8 cellular contexts compared by ENCODE assay signal in the genomic region with DNA sequence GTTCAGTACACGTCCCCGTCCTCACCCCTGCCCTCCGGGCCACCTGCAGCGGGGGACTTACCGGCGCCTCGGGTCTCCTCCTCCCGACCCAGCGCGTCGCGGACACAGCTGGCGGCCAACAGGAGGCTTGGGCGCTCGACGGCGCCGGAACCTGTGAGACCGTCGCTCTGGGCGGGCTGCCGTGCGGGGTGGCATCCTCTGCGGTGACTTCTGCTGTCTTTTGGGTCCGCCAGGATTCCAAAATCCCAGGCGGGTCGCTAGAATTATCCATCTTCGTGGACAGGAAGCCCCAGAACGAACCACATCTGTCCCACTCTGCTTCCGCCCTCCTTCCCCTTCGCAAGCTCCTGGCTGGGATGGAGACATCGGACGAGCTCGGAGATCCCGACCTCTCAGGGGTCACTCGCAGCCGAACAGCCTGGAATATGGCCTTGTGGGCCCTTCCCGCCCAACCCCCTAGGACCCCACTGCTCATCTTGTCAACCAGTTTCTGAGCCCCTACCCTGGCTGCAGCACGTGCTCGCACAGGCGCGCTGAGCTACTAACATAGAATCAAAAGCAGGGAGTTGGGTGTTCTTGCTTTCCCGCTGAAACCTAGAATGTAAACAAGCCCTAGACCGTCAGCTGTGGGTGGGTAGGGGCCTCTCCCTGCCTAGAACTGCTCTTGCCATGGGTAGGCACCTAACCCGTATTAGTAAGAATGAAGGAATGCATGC. TPM values are rescaled to one million over a fixed set of nuclear protein-coding genes. Genes with fewer than 3 reads are reported as not detected.
A peak's percentile ranks its signal among the peaks of the same experiment; 100 is the strongest.
DNase-seq lines count a peak whose midpoint lies in the region; ATAC-seq, FAIRE-seq and TF ChIP-seq lines count a peak whose summit lies in the region.

No MANE protein-coding gene starts in this region.

- TF ChIP-seq RAD21 in HepG2 (CRISPR knock-in tag; IDR thresholded peaks at IDR 0.05), result no peak

- H4K20me1 ChIP-seq in HepG2 (ENCODE audit: insufficient read depth, low read length), result no peaks in the 10 kb centered on the region

- no peak overlapping the region for H2AFZ ChIP-seq in HepG2 (ENCODE audit: low read length)

- ATAC-seq in GM21619 (IDR thresholded peaks at IDR 0.05; ENCODE audit: unreplicated experiment), result peak; percentile 15
- peak; percentile 14 for ATAC-seq in HepG2

- H3K36me3 ChIP-seq in HepG2 (replicated peaks in 1 of 2; ENCODE audit: control insufficient read depth in 1 of 2, insufficient read depth in 2 of 2, low read length in 2 of 2) (no peaks in the 10 kb centered on the region), suprapubic skin (no peaks in the 10 kb centered on the region)

- H3K4me3 ChIP-seq in astrocyte of the spinal cord (ENCODE audit: low read depth, low read length) (peak overlapping the region; percentile 74), HepG2 (replicated peaks in 1 of 3; ENCODE audit: insufficient read depth in 1 of 3, low read depth in 2 of 3, low read length in 3 of 3) (peak overlapping the region; percentile 54 to 90 (median 88)), suprapubic skin (peak overlapping the region; percentile 84)

- DNase-seq in Calu3 (no peak), NCI-H69 (lab: John Stamatoyannopoulos, UW) (peak; percentile 77), astrocyte of the spinal cord (ENCODE audit: low read depth, low spot score) (no peak), HepG2 (ENCODE audit: low spot score) (no peak), suprapubic skin (ENCODE audit: low spot score in 2 of 2) (no peak), GM19239 (ENCODE audit: insufficient read length, low spot score) (no peak), D721Med (ENCODE audit: insufficient read length, low spot score) (no peak)

- no peaks in the 10 kb centered on the region for H3K9me3 Mint-ChIP-seq in Calu3 (ENCODE audit: low read depth, unreplicated experiment)

- H3K9me3 ChIP-seq in HepG2 (ENCODE audit: low read length) (no peaks in the 10 kb centered on the region), suprapubic skin (no peaks in the 10 kb centered on the region)

- POLR2A ChIA-PET in HepG2 (lab: Yijun Ruan, JAX), result interaction anchor here (0.6 to 3.5 kb wide), 7 partner anchors 11 to 437 kb away, joined by 3 to 23 read pairs (median 4); a partner anchor contains a TSS

- BruUV-seq in Calu3 (replicated peaks; lab: Mats Ljungman, UMichigan) (TSS peak; percentile 75), HepG2 (replicated peaks; lab: Mats Ljungman, UMichigan) (TSS peak; percentile 81)

- peaks cover 46% of the 10 kb centered on the region for H3K4me1 ChIP-seq in HepG2 (ENCODE audit: insufficient read depth, low read length)
- H3K4me1 ChIP-seq in suprapubic skin, result peaks cover 24% of the 10 kb centered on the region

- CTCF ChIA-PET in Calu3 (lab: Charles Lee) (interaction anchor here (0.6 to 1.5 kb wide), 2 partner anchors 10 to 351 kb away, joined by 3 to 13 read pairs; no protein-coding TSS in a partner anchor), HepG2 (lab: Yijun Ruan, JAX; ENCODE audit: low intra/inter-chr PET ratio, low total read pairs) (no interaction called here)

- H3K9ac ChIP-seq in HepG2 (ENCODE audit: insufficient read depth, low read depth, low read length), result peak overlapping the region; percentile 79

- H3K79me2 ChIP-seq in HepG2 (ENCODE audit: insufficient read depth, low read length), result no peaks in the 10 kb centered on the region

- FAIRE-seq in HepG2 (lab: Jason Lieb, UNC), result no peak
- no peak for FAIRE-seq in GM19239 (lab: Jason Lieb, UNC)
- no peak for FAIRE-seq in D721Med (lab: Jason Lieb, UNC)

- H3K27me3 Mint-ChIP-seq in Calu3 (ENCODE audit: unreplicated experiment), result no peaks in the 10 kb centered on the region

- TF ChIP-seq CTCF in Calu3 (IDR thresholded peaks at IDR 0.05; ENCODE audit: unreplicated experiment), result no peak
- TF ChIP-seq CTCF in astrocyte of the spinal cord (IDR thresholded peaks at IDR 0.05; ENCODE audit: low read depth, low read length), result no peak
- no peak for TF ChIP-seq CTCF in HepG2 (CRISPR knock-in tag; IDR thresholded peaks at IDR 0.05)
- no peak for TF ChIP-seq CTCF in suprapubic skin (IDR thresholded peaks at IDR 0.05)
- no peak for TF ChIP-seq CTCF in D721Med (IDR thresholded peaks at IDR 0.05; ENCODE audit: insufficient read depth, missing control alignments)

- intact Hi-C loops in Calu3 (cut with micrococcal nuclease; ENCODE audit: unreplicated experiment), result no loop called here
- intact Hi-C loops in HepG2 (cut with micrococcal nuclease; ENCODE audit: unreplicated experiment), result loop anchor here (2.0 to 5.0 kb wide), 2 partner anchors 166 to 375 kb away; no protein-coding TSS in a partner anchor

- in situ Hi-C loops in astrocyte of the spinal cord (cut with HindIII; ENCODE audit: low sequenced_read_pairs), result no loop called here
- in situ Hi-C loops in HepG2 (cut with HindIII; ENCODE audit: extremely low pct_ligation_motif_present, low pct_unique_long_range_greater_than_20kb), result loop anchor here (25.0 kb wide), 1 partner anchor 369 kb away; no protein-coding TSS in a partner anchor

- H3K27ac Mint-ChIP-seq in Calu3 (ENCODE audit: unreplicated experiment), result peak overlapping the region; percentile 6

- H3K36me3 Mint-ChIP-seq in Calu3 (ENCODE audit: insufficient read depth, unreplicated experiment), result peaks cover 29% of the 10 kb centered on the region

- TF ChIP-seq POLR2A in HepG2 (IDR thresholded peaks at IDR 0.05; ENCODE audit: insufficient read depth in 1 of 2, low read depth in 2 of 2, low read length in 2 of 2) (no peak), suprapubic skin (IDR thresholded peaks at IDR 0.05) (no peak)

- WGBS in HepG2 (ENCODE audit: low lambda C conversion rate), result 30% methylated on average over 9 of the region's 45 CpGs
- WGBS in suprapubic skin, result 35% methylated on average over 26 of the region's 45 CpGs

- no peak for TF ChIP-seq EP300 in HepG2 (IDR thresholded peaks at IDR 0.05; ENCODE audit: low read depth in 2 of 2, low read length in 2 of 2)
- no peak for TF ChIP-seq EP300 in HepG2 (CRISPR knock-in tag; IDR thresholded peaks at IDR 0.05; ENCODE audit: borderline replicate concordance)
- TF ChIP-seq EP300 in suprapubic skin (IDR thresholded peaks at IDR 0.05), result no peak

- peak overlapping the region; percentile 85 for H3K4me3 Mint-ChIP-seq in Calu3 (ENCODE audit: low read depth, unreplicated experiment)

- H3K27me3 ChIP-seq in HepG2 (ENCODE audit: control insufficient read depth in 1 of 2, insufficient read depth in 2 of 2, low read length in 2 of 2) (no peaks in the 10 kb centered on the region), suprapubic skin (peaks cover 4% of the 10 kb centered on the region)

- H3K4me2 ChIP-seq in HepG2 (ENCODE audit: low read depth, low read length), result peak overlapping the region; percentile 88

- H3K4me1 Mint-ChIP-seq in Calu3 (ENCODE audit: low read depth, unreplicated experiment), result peaks cover 13% of the 10 kb centered on the region

- H3K27ac ChIP-seq in HepG2 (ENCODE audit: extremely low read length, insufficient read depth, low read length), result peak overlapping the region; percentile 78
- peak overlapping the region; percentile 89 for H3K27ac ChIP-seq in suprapubic skin

RNA-seq across cellular contexts. Expression of a gene that starts 0.9 kb away (rescaled TPM):
- total RNA-seq in Calu3 (2022) (13.1 and 16.1 TPM in 2 replicates), HepG2 (2016; rRNA removed; fragmentation: Illumina TruSeq; extraction: Trizol) (9.0 and 11.9 TPM in 2 replicates), suprapubic skin (10 to 100 TPM; 13.9 to 34.8 (median 27.0) TPM)
- total RNA-seq in HepG2 (2016; cell fraction: cytosol; rRNA removed; fragmentation: Illumina TruSeq; extraction: Trizol; ENCODE audit: low read depth), result 16.8 and 18.3 TPM in 2 replicates
- 10.2 and 12.7 TPM in 2 replicates for total RNA-seq in HepG2 (2016; cell fraction: insoluble cytoplasmic fraction; rRNA removed; fragmentation: Illumina TruSeq; extraction: Trizol)
- 20.1 and 23.6 TPM in 2 replicates for total RNA-seq in HepG2 (2016; cell fraction: membrane; rRNA removed; fragmentation: Illumina TruSeq; extraction: Trizol)
- total RNA-seq in HepG2 (2016; cell fraction: nucleus; rRNA removed; fragmentation: Illumina TruSeq; extraction: Trizol), result 8.5 and 10.1 TPM in 2 replicates
- polyA plus RNA-seq in HepG2 (2011; rRNA removed), result 4.3 and 4.8 TPM in 2 replicates
- polyA plus RNA-seq in HepG2 (2011; cell fraction: cytosol; rRNA removed), result 3.3 and 4.3 TPM in 2 replicates
- polyA plus RNA-seq in HepG2 (2011; cell fraction: nucleus; rRNA removed), result 2.8 and 3.5 TPM in 2 replicates
- 1.4 and 3.0 TPM in 2 replicates for polyA plus RNA-seq in HepG2 (2012)
- 10.2 and 16.4 TPM in 2 replicates for polyA plus RNA-seq in HepG2 (2016; cell fraction: cytosol; fragmentation: Illumina TruSeq; extraction: Trizol; ENCODE audit: low read depth)
- 8.3 and 11.1 TPM in 2 replicates for polyA plus RNA-seq in HepG2 (2016; cell fraction: insoluble cytoplasmic fraction; fragmentation: Illumina TruSeq; extraction: Trizol; ENCODE audit: low read depth)
- polyA plus RNA-seq in HepG2 (2016; cell fraction: membrane; fragmentation: Illumina TruSeq; extraction: Trizol; ENCODE audit: low read depth), result 17.2 and 19.6 TPM in 2 replicates
- 6.8 and 8.9 TPM in 2 replicates for polyA plus RNA-seq in HepG2 (2016; cell fraction: nucleus; fragmentation: Illumina TruSeq; extraction: Trizol; ENCODE audit: insufficient read depth, low read depth)
- 1.9 and 10.3 TPM in 2 replicates for polyA minus RNA-seq in HepG2 (2011; rRNA and poly(A)+ RNA removed; ENCODE audit: low replicate concordance)
- 1.4 and 3.9 TPM in 2 replicates for polyA minus RNA-seq in HepG2 (2011; cell fraction: cytosol; rRNA and poly(A)+ RNA removed)
- polyA minus RNA-seq in HepG2 (2011; cell fraction: nucleus; rRNA and poly(A)+ RNA removed), result 4.5 and 7.2 TPM in 2 replicates

RNA-seq across cellular contexts. Expression of a gene that starts 42.0 kb away (rescaled TPM):
- total RNA-seq in Calu3 (2022), result 11.0 and 13.2 TPM in 2 replicates
- 8.8 and 9.1 TPM in 2 replicates for total RNA-seq in HepG2 (2016; rRNA removed; fragmentation: Illumina TruSeq; extraction: Trizol)
- total RNA-seq in HepG2 (2016; cell fraction: cytosol; rRNA removed; fragmentation: Illumina TruSeq; extraction: Trizol; ENCODE audit: low read depth), result 1.5 and 2.9 TPM in 2 replicates
- 10.5 and 11.2 TPM in 2 replicates for total RNA-seq in HepG2 (2016; cell fraction: insoluble cytoplasmic fraction; rRNA removed; fragmentation: Illumina TruSeq; extraction: Trizol)
- 3.2 and 3.3 TPM in 2 replicates for total RNA-seq in HepG2 (2016; cell fraction: membrane; rRNA removed; fragmentation: Illumina TruSeq; extraction: Trizol)
- 13.7 and 20.9 TPM in 2 replicates for total RNA-seq in HepG2 (2016; cell fraction: nucleus; rRNA removed; fragmentation: Illumina TruSeq; extraction: Trizol)
- polyA plus RNA-seq in HepG2 (2011; rRNA removed), result 7.5 and 7.9 TPM in 2 replicates
- 2.6 and 4.3 TPM in 2 replicates for polyA plus RNA-seq in HepG2 (2011; cell fraction: cytosol; rRNA removed)
- 11.9 and 18.3 TPM in 2 replicates for polyA plus RNA-seq in HepG2 (2011; cell fraction: nucleus; rRNA removed)
- polyA plus RNA-seq in HepG2 (2012), result 7.6 and 7.9 TPM in 2 replicates
- 3.0 and 3.2 TPM in 2 replicates for polyA plus RNA-seq in HepG2 (2016; cell fraction: cytosol; fragmentation: Illumina TruSeq; extraction: Trizol; ENCODE audit: low read depth)
- 7.0 and 12.1 TPM in 2 replicates for polyA plus RNA-seq in HepG2 (2016; cell fraction: insoluble cytoplasmic fraction; fragmentation: Illumina TruSeq; extraction: Trizol; ENCODE audit: low read depth)
- polyA plus RNA-seq in HepG2 (2016; cell fraction: membrane; fragmentation: Illumina TruSeq; extraction: Trizol; ENCODE audit: low read depth), result 2.3 and 2.4 TPM in 2 replicates
- 14.0 TPM in 2 replicates for polyA plus RNA-seq in HepG2 (2016; cell fraction: nucleus; fragmentation: Illumina TruSeq; extraction: Trizol; ENCODE audit: insufficient read depth, low read depth)
- 8.7 TPM in 1 of 2 replicates, not detected in the other for polyA minus RNA-seq in HepG2 (2011; rRNA and poly(A)+ RNA removed; ENCODE audit: low replicate concordance)
- 1.4 and 2.1 TPM in 2 replicates for polyA minus RNA-seq in HepG2 (2011; cell fraction: cytosol; rRNA and poly(A)+ RNA removed)
- 25.5 and 36.3 TPM in 2 replicates for polyA minus RNA-seq in HepG2 (2011; cell fraction: nucleus; rRNA and poly(A)+ RNA removed)
- total RNA-seq in suprapubic skin, result 1 to 10 TPM in 3 of 4 donors, under 1 TPM in 1; 0.98 to 9.5 (median 2.0) TPM
